In genomic region chr2:200177971-200178911, GRCh38 we compare ENCODE assay signal across 10 cellular contexts.
A peak's percentile ranks its signal among the peaks of the same experiment; 100 is the strongest.
DNase-seq lines count a peak whose midpoint lies in the region; ATAC-seq and TF ChIP-seq lines count a peak whose summit lies in the region.
"Had no signal": no experiment of that assay in that cellular context is flagged by ENCODE, and none has a peak within 500 bp of the region (broad histone marks: within the 10 kb centered on the region; RNA-seq: fewer than 3 reads in every experiment).

No MANE protein-coding gene starts in this region.

- no peak for TF ChIP-seq EP300 in gastroesophageal sphincter (IDR thresholded peaks at IDR 0.05)

- H3K27me3 ChIP-seq in gastroesophageal sphincter (no peaks in the 10 kb centered on the region), brain microvascular endothelial cell (replicated peaks) (no peaks in the 10 kb centered on the region)

- no peaks in the 10 kb centered on the region for H3K4me1 ChIP-seq in gastroesophageal sphincter

- in situ Hi-C loops in G401 (cut with HindIII; ENCODE audit: low sequenced_read_pairs) (no loop called here), brain microvascular endothelial cell (cut with HindIII; ENCODE audit: low pct_ligation_motif_present, low sequenced_read_pairs) (no loop called here)

- TF ChIP-seq POLR2A in gastroesophageal sphincter (IDR thresholded peaks at IDR 0.05): no peak

- WGBS in gastroesophageal sphincter (ENCODE audit: low coverage in 1 of 2), 2 donors: 31 to 45% methylated on average over 2 to 3 of the region's 4 CpGs

- TF ChIP-seq CTCF in gastroesophageal sphincter (IDR thresholded peaks at IDR 0.05) (no peak), omental fat pad (IDR thresholded peaks at IDR 0.05) (no peak), brain microvascular endothelial cell (IDR thresholded peaks at IDR 0.05; ENCODE audit: low read depth, low read length, missing control alignments) (no peak)

- peak; percentile 32 for DNase-seq in G401 (ENCODE audit: low spot score)
- peak; percentile 58 for DNase-seq in NCI-H82 (lab: John Stamatoyannopoulos, UW)
- peak; percentile 80 for DNase-seq in skeletal muscle cell (ENCODE audit: low read depth)
- DNase-seq in omental fat pad (ENCODE audit: low spot score): no peak
- no peak for DNase-seq in brain microvascular endothelial cell
- DNase-seq: activated naive CD4-positive, alpha-beta T cell treated with anti-CD3 and anti-CD28 coated beads, Interleukin-2, amount 10 ng/mL, durations not matched to agents 7 days and 5 days; naive B cell; stimulated activated naive CD8-positive, alpha-beta T cell treated with anti-CD3 and anti-CD28 coated beads, Interleukin-15, Interleukin-2, amounts not matched to agents 100 U/mL and 50 U/mL, for 24 hours had no signal

- H3K36me3 ChIP-seq in gastroesophageal sphincter (no peaks in the 10 kb centered on the region), brain microvascular endothelial cell (replicated peaks) (no peaks in the 10 kb centered on the region)

- ATAC-seq in gastroesophageal sphincter (peak; percentile 25), omental fat pad (ENCODE audit: low FRiP score) (no peak), HG03039 (IDR thresholded peaks at IDR 0.05; ENCODE audit: unreplicated experiment) (no peak)
- ATAC-seq: stimulated activated naive CD8-positive, alpha-beta T cell treated with anti-CD3 and anti-CD28 coated beads, Interleukin-15, Interleukin-2, amounts not matched to agents 100 U/mL and 50 U/mL, for 24 hours had no signal

- no peaks in the 10 kb centered on the region for H3K9me3 ChIP-seq in gastroesophageal sphincter

- H3K27ac ChIP-seq in gastroesophageal sphincter (no peak overlapping the region), brain microvascular endothelial cell (no peak overlapping the region)

- no peak overlapping the region for H3K4me3 ChIP-seq in gastroesophageal sphincter
- H3K4me3 ChIP-seq in skeletal muscle cell (ENCODE audit: low read depth, low read length): no peak overlapping the region
- no peak overlapping the region for H3K4me3 ChIP-seq in brain microvascular endothelial cell (ENCODE audit: low read depth, low read length)

Comparison
In these comparisons a context has a peak if more than half of its experiments do, and no peak if none do; other contexts are left out.
1. DNase-seq: peak in G401 (single experiment), NCI-H82 (single experiment) and skeletal muscle cell (single experiment); none in omental fat pad (single experiment) and brain microvascular endothelial cell (single experiment).